In genomic region chr17:10614536-10615155, GRCh38 we compare ENCODE assay signal across 8 cellular contexts. TPM values are rescaled to one million over a fixed set of nuclear protein-coding genes. Genes with fewer than 3 reads are reported as not detected.
DNase-seq lines count a peak whose midpoint lies in the region; ATAC-seq and TF ChIP-seq lines count a peak whose summit lies in the region.

No MANE protein-coding gene starts in this region.

- H3K4me3 ChIP-seq in fibroblast of villous mesenchyme (ENCODE audit: low read depth, low read length) (no peak overlapping the region), parathyroid adenoma (ENCODE audit: low read depth, low read length) (no peak overlapping the region)

- no peak overlapping the region for H2AFZ ChIP-seq in parathyroid adenoma

- no peaks in the 10 kb centered on the region for H3K79me2 ChIP-seq in parathyroid adenoma

- TF ChIP-seq CTCF in fibroblast of villous mesenchyme (IDR thresholded peaks at IDR 0.05; ENCODE audit: insufficient read depth, low read depth, low read length), result peak; percentile 91
- TF ChIP-seq CTCF in parathyroid adenoma (IDR thresholded peaks at IDR 0.05), result peak; percentile 58

- H3K36me3 ChIP-seq in parathyroid adenoma (ENCODE audit: control insufficient read depth, insufficient read depth, low read length), result no peaks in the 10 kb centered on the region

- no peak overlapping the region for H3K27ac ChIP-seq in parathyroid adenoma

- TF ChIP-seq RAD21 in Ishikawa (IDR thresholded peaks at IDR 0.05; ENCODE audit: low read depth), result peak; percentile 69

- H3K9ac ChIP-seq in parathyroid adenoma, result no peak overlapping the region

- no peak for TF ChIP-seq EP300 in Ishikawa (IDR thresholded peaks at IDR 0.05; ENCODE audit: borderline replicate concordance)

- peak; percentile 13 to 28 for DNase-seq in activated CD4-positive, alpha-beta T cell treated with anti-CD3 and anti-CD28 coated beads, Interleukin-2, amount 50 U/mL, for 48 hours
- DNase-seq in activated CD4-positive, alpha-beta T cell treated with anti-CD3 and anti-CD28 coated beads for 4 hours, result no peak
- DNase-seq in SW480 (ENCODE audit: low spot score) (peak; percentile 51), fibroblast of villous mesenchyme (ENCODE audit: low read depth) (peak; percentile 67)
- no peak for DNase-seq in central memory CD4-positive, alpha-beta T cell

- no peaks in the 10 kb centered on the region for H3K27me3 ChIP-seq in parathyroid adenoma (ENCODE audit: control insufficient read depth, insufficient read depth, low read length)

- ATAC-seq in HG02870 (IDR thresholded peaks at IDR 0.05; ENCODE audit: unreplicated experiment), result no peak

- H3K4me1 ChIP-seq in parathyroid adenoma, result no peaks in the 10 kb centered on the region

- no peak overlapping the region for H3K4me2 ChIP-seq in parathyroid adenoma (ENCODE audit: low read length)

- no peaks in the 10 kb centered on the region for H3K9me3 ChIP-seq in parathyroid adenoma (ENCODE audit: control insufficient read depth, low read length)

TF ChIP-seq in Ishikawa, 13 proteins besides CTCF, POLR2A, EP300 and RAD21:
- TF ChIP-seq TEAD4 (IDR thresholded peaks at IDR 0.05), result no peak
- TF ChIP-seq MAX (IDR thresholded peaks at IDR 0.05), result no peak

RNA-seq across cellular contexts. Expression of gene MYH3, which starts 42.5 kb away (rescaled TPM):
- total RNA-seq in fibroblast of villous mesenchyme, result 0.43 and 0.97 TPM in 2 replicates

Comparison
In these comparisons a context has a peak if more than half of its experiments do, and no peak if none do; other contexts are left out.
1. DNase-seq: peak in activated CD4-positive, alpha-beta T cell treated with anti-CD3 and anti-CD28 coated beads, Interleukin-2, amount 50 U/mL, for 48 hours (2 of 2), SW480 (single experiment) and fibroblast of villous mesenchyme (single experiment); none in activated CD4-positive, alpha-beta T cell treated with anti-CD3 and anti-CD28 coated beads for 4 hours (0 of 2) and central memory CD4-positive, alpha-beta T cell (single experiment).